1 cellular context compared by ENCODE assay signal in the genomic region with DNA sequence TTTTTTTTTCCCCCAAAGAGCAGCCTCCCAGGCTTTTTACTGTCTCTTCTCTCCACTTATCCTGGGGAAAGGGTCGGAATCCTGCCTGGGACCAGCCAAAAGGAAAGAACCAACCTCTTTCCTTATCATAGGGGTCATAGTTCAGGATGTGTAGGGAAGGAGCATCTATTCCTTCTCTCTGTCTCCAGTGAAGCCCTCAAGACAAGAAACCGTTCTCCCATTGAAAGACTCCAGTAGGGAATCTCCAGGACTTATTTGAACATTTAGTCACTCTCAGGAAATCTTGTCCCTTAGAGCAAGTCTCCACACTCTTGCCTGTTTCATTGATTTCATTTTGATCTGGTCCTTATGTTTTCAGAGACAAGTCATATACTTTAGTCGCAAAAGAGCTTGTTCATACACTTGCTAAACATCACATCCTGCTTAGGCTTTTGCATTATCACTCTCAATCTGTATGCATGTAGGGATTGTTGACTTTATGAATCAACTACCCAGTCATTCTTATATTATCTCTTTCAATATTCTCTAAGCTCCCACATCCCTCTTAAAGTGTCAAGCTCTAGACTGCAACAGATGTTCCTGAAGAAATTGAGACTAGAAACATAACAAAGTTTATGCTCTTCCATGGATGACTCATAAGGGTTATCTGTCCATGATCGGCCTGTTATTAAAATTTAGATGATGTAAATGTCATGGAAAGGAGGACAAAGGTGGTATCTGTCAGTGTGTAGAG.
TF ChIP-seq lines count a peak whose summit lies in the region.

No MANE protein-coding gene starts in this region.

TF ChIP-seq in SK-N-SH, 30 proteins besides CTCF, POLR2A, EP300 and RAD21 (continued from another document):
- no peak for TF ChIP-seq USF2 (IDR thresholded peaks at IDR 0.05; ENCODE audit: borderline replicate concordance, low read depth, low read length)
- TF ChIP-seq GATA2 (CRISPR knock-in tag; IDR thresholded peaks at IDR 0.05): no peak
- peak; percentile 70 for TF ChIP-seq TEAD4 (IDR thresholded peaks at IDR 0.05; ENCODE audit: borderline replicate concordance, insufficient read depth)
- peak; percentile 83 for TF ChIP-seq JUND (IDR thresholded peaks at IDR 0.05)
- no peak for TF ChIP-seq EZH2phosphoT487 (IDR thresholded peaks at IDR 0.05; ENCODE audit: borderline replicate concordance, low read depth)
- no peak for TF ChIP-seq YY1 (IDR thresholded peaks at IDR 0.05; ENCODE audit: low read depth)
- TF ChIP-seq, protein P1, sequence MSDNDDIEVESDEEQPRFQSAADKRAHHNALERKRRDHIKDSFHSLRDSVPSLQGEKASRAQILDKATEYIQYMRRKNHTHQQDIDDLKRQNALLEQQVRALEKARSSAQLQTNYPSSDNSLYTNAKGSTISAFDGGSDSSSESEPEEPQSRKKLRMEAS (IDR thresholded peaks at IDR 0.05; ENCODE audit: low read depth): no peak
- TF ChIP-seq, protein P2, sequence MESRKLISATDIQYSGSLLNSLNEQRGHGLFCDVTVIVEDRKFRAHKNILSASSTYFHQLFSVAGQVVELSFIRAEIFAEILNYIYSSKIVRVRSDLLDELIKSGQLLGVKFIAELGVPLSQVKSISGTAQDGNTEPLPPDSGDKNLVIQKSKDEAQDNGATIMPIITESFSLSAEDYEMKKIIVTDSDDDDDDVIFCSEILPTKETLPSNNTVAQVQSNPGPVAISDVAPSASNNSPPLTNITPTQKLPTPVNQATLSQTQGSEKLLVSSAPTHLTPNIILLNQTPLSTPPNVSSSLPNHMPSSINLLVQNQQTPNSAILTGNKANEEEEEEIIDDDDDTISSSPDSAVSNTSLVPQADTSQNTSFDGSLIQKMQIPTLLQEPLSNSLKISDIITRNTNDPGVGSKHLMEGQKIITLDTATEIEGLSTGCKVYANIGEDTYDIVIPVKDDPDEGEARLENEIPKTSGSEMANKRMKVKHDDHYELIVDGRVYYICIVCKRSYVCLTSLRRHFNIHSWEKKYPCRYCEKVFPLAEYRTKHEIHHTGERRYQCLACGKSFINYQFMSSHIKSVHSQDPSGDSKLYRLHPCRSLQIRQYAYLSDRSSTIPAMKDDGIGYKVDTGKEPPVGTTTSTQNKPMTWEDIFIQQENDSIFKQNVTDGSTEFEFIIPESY (IDR thresholded peaks at IDR 0.05; ENCODE audit: borderline replicate concordance, low read depth): no peak
- no peak for TF ChIP-seq MEF2A (IDR thresholded peaks at IDR 0.05; ENCODE audit: borderline replicate concordance, low read depth)
